ENCODE assay signal across 13 cellular contexts in the genomic region with DNA sequence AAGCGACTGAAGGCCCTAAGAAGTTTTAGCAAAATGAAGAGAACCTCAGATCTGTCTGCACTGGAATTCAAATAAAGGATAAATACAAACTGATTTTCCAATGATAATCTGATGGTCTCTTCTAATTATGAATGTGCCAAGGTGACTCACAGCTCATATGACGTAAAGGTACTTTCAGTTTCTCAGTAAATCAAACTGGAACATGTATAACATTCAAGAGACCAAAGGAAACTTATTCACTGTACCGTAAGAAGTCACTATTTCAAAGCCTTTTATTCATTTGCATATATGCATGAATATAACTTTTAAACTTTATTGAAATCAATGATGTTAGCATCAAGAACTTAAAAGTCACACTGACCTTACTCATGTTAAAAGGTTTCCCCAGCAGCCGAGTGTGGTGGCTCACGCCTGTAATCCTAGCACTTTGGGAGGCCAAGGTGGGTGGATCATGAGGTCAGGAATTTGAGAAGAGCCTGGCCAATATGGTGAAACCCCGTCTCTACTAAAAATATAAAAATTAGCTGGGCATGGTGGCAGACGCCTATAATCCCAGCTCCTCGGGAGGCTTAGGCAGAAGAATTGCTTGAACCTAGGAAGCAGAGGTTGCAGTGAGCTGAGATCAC. TPM values are rescaled to one million over a fixed set of nuclear protein-coding genes. Genes with fewer than 3 reads are reported as not detected.
A peak's percentile ranks its signal among the peaks of the same experiment; 100 is the strongest.
DNase-seq lines count a peak whose midpoint lies in the region; ATAC-seq lines count a peak whose summit lies in the region.
"Had no signal": no experiment of that assay in that cellular context is flagged by ENCODE, and none has a peak within 500 bp of the region (broad histone marks: within the 10 kb centered on the region; RNA-seq: fewer than 3 reads in every experiment).

No MANE protein-coding gene starts in this region.

- H3K36me3 Mint-ChIP-seq in activated CD8-positive, alpha-beta memory T cell treated with anti-CD3 and anti-CD28 coated beads, Interleukin-2, amount 10 ng/mL, durations not matched to agents 7 days and 5 days = peaks cover 36% of the 10 kb centered on the region
- H3K36me3 Mint-ChIP-seq in activated CD4-positive, alpha-beta memory T cell treated with anti-CD3 and anti-CD28 coated beads, Interleukin-2, amount 10 ng/mL, durations not matched to agents 7 days and 5 days (ENCODE audit: low read depth) = peaks cover 41% of the 10 kb centered on the region
- peaks cover 45% of the 10 kb centered on the region for H3K36me3 Mint-ChIP-seq in central memory CD8-positive, alpha-beta T cell (ENCODE audit: insufficient read depth)

- H3K9me3 Mint-ChIP-seq in activated CD8-positive, alpha-beta memory T cell treated with anti-CD3 and anti-CD28 coated beads, Interleukin-2, amount 10 ng/mL, durations not matched to agents 7 days and 5 days (ENCODE audit: low read depth) = no peaks in the 10 kb centered on the region
- H3K9me3 Mint-ChIP-seq in activated CD4-positive, alpha-beta memory T cell treated with anti-CD3 and anti-CD28 coated beads, Interleukin-2, amount 10 ng/mL, durations not matched to agents 7 days and 5 days = no peaks in the 10 kb centered on the region
- no peaks in the 10 kb centered on the region for H3K9me3 Mint-ChIP-seq in central memory CD8-positive, alpha-beta T cell

- H3K4me1 Mint-ChIP-seq in activated CD8-positive, alpha-beta memory T cell treated with anti-CD3 and anti-CD28 coated beads, Interleukin-2, amount 10 ng/mL, durations not matched to agents 7 days and 5 days = peaks cover 19% of the 10 kb centered on the region
- H3K4me1 Mint-ChIP-seq in activated CD4-positive, alpha-beta memory T cell treated with anti-CD3 and anti-CD28 coated beads, Interleukin-2, amount 10 ng/mL, durations not matched to agents 7 days and 5 days = peaks cover 24% of the 10 kb centered on the region
- peaks cover 10% of the 10 kb centered on the region for H3K4me1 Mint-ChIP-seq in central memory CD8-positive, alpha-beta T cell

- POLR2A ChIA-PET in activated CD4-positive, alpha-beta memory T cell treated with anti-CD3 and anti-CD28 coated beads, Interleukin-2, amount 10 ng/mL, durations not matched to agents 7 days and 5 days (lab: Charles Lee) = no interaction called here

- H3K27me3 Mint-ChIP-seq in activated CD8-positive, alpha-beta memory T cell treated with anti-CD3 and anti-CD28 coated beads, Interleukin-2, amount 10 ng/mL, durations not matched to agents 7 days and 5 days = no peaks in the 10 kb centered on the region
- H3K27me3 Mint-ChIP-seq in activated CD4-positive, alpha-beta memory T cell treated with anti-CD3 and anti-CD28 coated beads, Interleukin-2, amount 10 ng/mL, durations not matched to agents 7 days and 5 days = no peaks in the 10 kb centered on the region
- no peaks in the 10 kb centered on the region for H3K27me3 Mint-ChIP-seq in central memory CD8-positive, alpha-beta T cell

- no peak for DNase-seq in activated CD8-positive, alpha-beta memory T cell treated with anti-CD3 and anti-CD28 coated beads, Interleukin-2, amount 10 ng/mL, durations not matched to agents 7 days and 5 days
- DNase-seq in activated CD8-positive, alpha-beta memory T cell treated with anti-CD3 and anti-CD28 coated beads, Interleukin-2, amount 50 U/mL, for 48 hours = no peak
- DNase-seq in activated CD4-positive, alpha-beta memory T cell treated with anti-CD3 and anti-CD28 coated beads, Interleukin-2, amount 10 ng/mL, durations not matched to agents 7 days and 5 days = no peak
- no peak for DNase-seq in central memory CD8-positive, alpha-beta T cell (ENCODE audit: low spot score in 2 of 2)
- DNase-seq in stimulated activated CD8-positive, alpha-beta memory T cell treated with anti-CD3 and anti-CD28 coated beads, Interleukin-4, amount 100 ng/mL, for 48 hours = peak; percentile 52
- DNase-seq in cerebellar nuclear complex (lab: John Stamatoyannopoulos, UW) (no peak), NCI-H446 treated with DMSO at 0.1 percent for 48 hours (lab: John Stamatoyannopoulos, UW) (no peak)
- DNase-seq: ACHN, Karpas-422, NCI-H2081, trophoblast cell had no signal

- CTCF ChIA-PET in activated CD8-positive, alpha-beta memory T cell treated with anti-CD3 and anti-CD28 coated beads, Interleukin-2, amount 10 ng/mL, durations not matched to agents 7 days and 5 days (lab: Charles Lee) = interaction anchor here (1.2 kb wide), 1 partner anchor 150 kb away, joined by 4 read pairs; no protein-coding TSS in a partner anchor
- CTCF ChIA-PET in activated CD4-positive, alpha-beta memory T cell treated with anti-CD3 and anti-CD28 coated beads, Interleukin-2, amount 10 ng/mL, durations not matched to agents 7 days and 5 days (lab: Charles Lee) = interaction anchor here (0.6 to 1.1 kb wide), 4 partner anchors 10 to 150 kb away, joined by 3 to 4 read pairs (median 3); no protein-coding TSS in a partner anchor

- peak overlapping the region; percentile 77 for H3K27ac Mint-ChIP-seq in activated CD8-positive, alpha-beta memory T cell treated with anti-CD3 and anti-CD28 coated beads, Interleukin-2, amount 10 ng/mL, durations not matched to agents 7 days and 5 days
- peak overlapping the region; percentile 64 for H3K27ac Mint-ChIP-seq in activated CD4-positive, alpha-beta memory T cell treated with anti-CD3 and anti-CD28 coated beads, Interleukin-2, amount 10 ng/mL, durations not matched to agents 7 days and 5 days
- peak overlapping the region; percentile 1 for H3K27ac Mint-ChIP-seq in central memory CD8-positive, alpha-beta T cell (ENCODE audit: low read depth)

- peak; percentile 91 for ATAC-seq in activated CD8-positive, alpha-beta memory T cell treated with anti-CD3 and anti-CD28 coated beads, Interleukin-2, amount 10 ng/mL, durations not matched to agents 7 days and 5 days
- peak; percentile 43 for ATAC-seq in central memory CD8-positive, alpha-beta T cell (replicated peaks; ENCODE audit: extremely low read depth, poor library complexity, severe bottlenecking)
- ATAC-seq in GM19035 (IDR thresholded peaks at IDR 0.05; ENCODE audit: unreplicated experiment) = no peak
- ATAC-seq: SK-N-SH treated with all-trans-retinoic acid at 6 μM for 48 hours had no signal

- no peak overlapping the region for H3K4me3 Mint-ChIP-seq in activated CD8-positive, alpha-beta memory T cell treated with anti-CD3 and anti-CD28 coated beads, Interleukin-2, amount 10 ng/mL, durations not matched to agents 7 days and 5 days
- H3K4me3 Mint-ChIP-seq in activated CD4-positive, alpha-beta memory T cell treated with anti-CD3 and anti-CD28 coated beads, Interleukin-2, amount 10 ng/mL, durations not matched to agents 7 days and 5 days = peak overlapping the region; percentile 17
- H3K4me3 Mint-ChIP-seq in central memory CD8-positive, alpha-beta T cell = no peak overlapping the region

RNA-seq across cellular contexts. Expression of a gene that starts 52.2 kb away (rescaled TPM):
- total RNA-seq in activated CD8-positive, alpha-beta memory T cell treated with anti-CD3 and anti-CD28 coated beads, Interleukin-2, amount 10 ng/mL, durations not matched to agents 7 days and 5 days = 10 to 100 TPM; 38.2 to 39.3 TPM
- 10 to 100 TPM; 35.1 to 35.3 TPM for total RNA-seq in activated CD4-positive, alpha-beta memory T cell treated with anti-CD3 and anti-CD28 coated beads, Interleukin-2, amount 10 ng/mL, durations not matched to agents 7 days and 5 days

Comparison
In these comparisons a context has a peak if more than half of its experiments do, and no peak if none do; other contexts are left out.
1. H3K27ac Mint-ChIP-seq: peak in every context shown above with its lines; median percentile 77 in activated CD8-positive, alpha-beta memory T cell treated with anti-CD3 and anti-CD28 coated beads, Interleukin-2, amount 10 ng/mL, durations not matched to agents 7 days and 5 days; 64 in activated CD4-positive, alpha-beta memory T cell treated with anti-CD3 and anti-CD28 coated beads, Interleukin-2, amount 10 ng/mL, durations not matched to agents 7 days and 5 days; 1 in central memory CD8-positive, alpha-beta T cell.